In the genomic region with DNA sequence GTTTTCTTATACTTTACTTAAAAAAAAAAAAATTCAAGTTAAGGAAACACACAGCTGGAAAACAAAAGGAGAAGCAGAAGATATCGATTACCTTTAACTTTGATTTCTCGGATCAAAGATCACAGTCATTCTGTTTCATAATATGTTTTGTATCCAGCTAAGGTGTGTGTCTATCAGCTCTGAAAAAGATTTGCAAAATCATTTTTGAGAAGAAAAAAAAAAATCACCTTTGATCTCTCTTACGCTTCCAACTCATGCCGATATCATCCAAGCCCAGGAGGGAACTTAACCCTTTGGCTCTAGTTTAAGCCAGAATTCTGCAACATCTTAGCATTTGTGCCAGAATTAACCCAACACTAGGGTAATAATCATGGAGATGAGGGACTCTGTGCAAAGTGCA, we compare ENCODE assay signal across 19 cellular contexts.
DNase-seq lines count a peak whose midpoint lies in the region; ATAC-seq lines count a peak whose summit lies in the region.
"Had no signal": no experiment of that assay in that cellular context is flagged by ENCODE, and none has a peak within 500 bp of the region (broad histone marks: within the 10 kb centered on the region; RNA-seq: fewer than 3 reads in every experiment).

No MANE protein-coding gene starts in this region.

- H3K9me3 Mint-ChIP-seq in activated naive CD4-positive, alpha-beta T cell treated with anti-CD3 and anti-CD28 coated beads, Interleukin-2, amount 50 U/mL, for 72 hours = no peaks in the 10 kb centered on the region
- no peaks in the 10 kb centered on the region for H3K9me3 Mint-ChIP-seq in central memory CD8-positive, alpha-beta T cell
- H3K9me3 Mint-ChIP-seq in stimulated activated naive B cell treated with anti-CD40 and anti-IgM and Interleukin-4, amounts not matched to agents 10 μg/mL and 1 μg/mL and 100 μg/mL, for 72 hours = peaks cover 0 to 5% of the 10 kb centered on the region in 2 donors

- H3K27me3 Mint-ChIP-seq in T-helper 17 cell = no peaks in the 10 kb centered on the region
- H3K27me3 Mint-ChIP-seq in central memory CD8-positive, alpha-beta T cell = no peaks in the 10 kb centered on the region
- no peaks in the 10 kb centered on the region for H3K27me3 Mint-ChIP-seq in stimulated activated naive B cell treated with anti-CD40 and anti-IgM and Interleukin-4, amounts not matched to agents 10 μg/mL and 1 μg/mL and 100 μg/mL, for 72 hours

- DNase-seq in activated naive CD4-positive, alpha-beta T cell treated with anti-CD3 and anti-CD28 coated beads, Interleukin-2, amount 50 U/mL, for 72 hours (ENCODE audit: low spot score in 2 of 2) = no peak
- DNase-seq in activated naive CD4-positive, alpha-beta T cell treated with Interleukin-2 at 50 U/mL for 16 hours = no peak
- DNase-seq in T-helper 17 cell (no peak), NCI-H1694 (lab: John Stamatoyannopoulos, UW) (no peak)
- DNase-seq in central memory CD8-positive, alpha-beta T cell (ENCODE audit: low spot score in 2 of 2) = no peak
- no peak for DNase-seq in stimulated activated naive B cell treated with anti-CD40 and anti-IgM and Interleukin-4, amounts not matched to agents 10 μg/mL and 1 μg/mL and 100 μg/mL, for 72 hours
- DNase-seq: left ventricle myocardium inferior, mucosa of descending colon, NCI-H1105, NCI-H510A, RPMI8226, small intestine, trophoblast cell had no signal

- H3K4me3 Mint-ChIP-seq in T-helper 17 cell = peak overlapping the region; percentile 12
- no peak overlapping the region for H3K4me3 Mint-ChIP-seq in central memory CD8-positive, alpha-beta T cell
- no peak overlapping the region for H3K4me3 Mint-ChIP-seq in stimulated activated naive B cell treated with anti-CD40 and anti-IgM and Interleukin-4, amounts not matched to agents 10 μg/mL and 1 μg/mL and 100 μg/mL, for 72 hours
- H3K4me3 Mint-ChIP-seq: brain had no signal

- no peak for ATAC-seq in activated naive CD4-positive, alpha-beta T cell treated with anti-CD3 and anti-CD28 coated beads, Interleukin-2, amount 50 U/mL, for 72 hours
- no peak for ATAC-seq in T-helper 17 cell
- no peak for ATAC-seq in central memory CD8-positive, alpha-beta T cell (replicated peaks; ENCODE audit: extremely low read depth, poor library complexity, severe bottlenecking)
- no peak for ATAC-seq in stimulated activated naive B cell treated with anti-CD40 and anti-IgM and Interleukin-4, amounts not matched to agents 10 μg/mL and 1 μg/mL and 100 μg/mL, for 72 hours (replicated peaks)
- no peak for ATAC-seq in GM18502 (IDR thresholded peaks at IDR 0.05; ENCODE audit: poor library complexity, unreplicated experiment)
- no peak for ATAC-seq in HG03139 (IDR thresholded peaks at IDR 0.05; ENCODE audit: unreplicated experiment)
- ATAC-seq: activated CD4-positive, CD25-positive, alpha-beta regulatory T cell treated with anti-CD3 and anti-CD28 coated beads, Interleukin-2, amount 50 U/mL, for 24 hours; mucosa of descending colon had no signal

- H3K4me1 Mint-ChIP-seq in T-helper 17 cell = peaks cover 53% of the 10 kb centered on the region
- peaks cover 61% of the 10 kb centered on the region for H3K4me1 Mint-ChIP-seq in central memory CD8-positive, alpha-beta T cell
- H3K4me1 Mint-ChIP-seq in stimulated activated naive B cell treated with anti-CD40 and anti-IgM and Interleukin-4, amounts not matched to agents 10 μg/mL and 1 μg/mL and 100 μg/mL, for 72 hours = peaks cover 55 to 66% of the 10 kb centered on the region in 2 donors

- peak overlapping the region; percentile 3 to 93 for H3K27ac Mint-ChIP-seq in activated naive CD4-positive, alpha-beta T cell treated with anti-CD3 and anti-CD28 coated beads, Interleukin-2, amount 50 U/mL, for 72 hours
- H3K27ac Mint-ChIP-seq in T-helper 17 cell = peak overlapping the region; percentile 99
- peak overlapping the region; percentile 97 for H3K27ac Mint-ChIP-seq in central memory CD8-positive, alpha-beta T cell (ENCODE audit: low read depth)
- peak overlapping the region; percentile 11 for H3K27ac Mint-ChIP-seq in stimulated activated naive B cell treated with anti-CD40 and anti-IgM and Interleukin-4, amounts not matched to agents 10 μg/mL and 1 μg/mL and 100 μg/mL, for 72 hours
- H3K27ac Mint-ChIP-seq: brain had no signal

- H3K36me3 Mint-ChIP-seq in activated naive CD4-positive, alpha-beta T cell treated with anti-CD3 and anti-CD28 coated beads, Interleukin-2, amount 50 U/mL, for 72 hours = peaks cover 42 to 63% of the 10 kb centered on the region in 2 donors
- peaks cover 9% of the 10 kb centered on the region for H3K36me3 Mint-ChIP-seq in T-helper 17 cell (ENCODE audit: low read depth)
- H3K36me3 Mint-ChIP-seq in central memory CD8-positive, alpha-beta T cell (ENCODE audit: insufficient read depth) = peaks cover 61% of the 10 kb centered on the region
- H3K36me3 Mint-ChIP-seq in stimulated activated naive B cell treated with anti-CD40 and anti-IgM and Interleukin-4, amounts not matched to agents 10 μg/mL and 1 μg/mL and 100 μg/mL, for 72 hours = peaks cover 47 to 67% of the 10 kb centered on the region in 2 donors
- H3K36me3 Mint-ChIP-seq: brain had no signal

- no peaks in the 10 kb centered on the region for H3K9me3 ChIP-seq in T-helper 17 cell (ENCODE audit: control insufficient read depth, low read length, poor library complexity, severe bottlenecking)
- H3K9me3 ChIP-seq: HAP-1, left ventricle myocardium inferior, mucosa of descending colon, neutrophil had no signal

Comparison
In these comparisons a context has a peak if more than half of its experiments do, and no peak if none do; other contexts are left out.
1. H3K27ac Mint-ChIP-seq: peak in every context shown above with its lines; median percentile 99 in T-helper 17 cell; 97 in central memory CD8-positive, alpha-beta T cell; 48 in activated naive CD4-positive, alpha-beta T cell treated with anti-CD3 and anti-CD28 coated beads, Interleukin-2, amount 50 U/mL, for 72 hours; 11 in stimulated activated naive B cell treated with anti-CD40 and anti-IgM and Interleukin-4, amounts not matched to agents 10 μg/mL and 1 μg/mL and 100 μg/mL, for 72 hours.